ENCODE assay signal across 16 cellular contexts in the genomic region with DNA sequence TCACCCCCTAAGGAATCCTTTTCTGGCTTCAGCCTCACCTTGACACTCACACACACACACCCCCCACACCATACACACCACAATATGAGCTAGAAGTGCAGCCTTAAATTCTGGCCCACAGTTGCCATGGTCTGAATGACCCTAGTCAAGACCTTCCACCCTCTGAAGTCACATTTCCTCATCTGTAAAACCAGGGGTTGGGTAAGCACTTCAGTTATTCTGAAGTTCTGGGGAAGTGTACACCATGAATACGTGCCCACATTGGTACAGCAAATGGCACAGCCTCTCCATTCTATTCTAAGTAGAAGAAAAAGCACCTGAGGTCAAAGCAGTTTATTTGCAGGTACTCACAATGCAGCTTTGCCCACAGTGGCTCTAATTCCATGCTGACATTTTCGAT.
"Had no signal": no experiment of that assay in that cellular context is flagged by ENCODE, and none has a peak within 500 bp of the region (broad histone marks: within the 10 kb centered on the region; RNA-seq: fewer than 3 reads in every experiment).

No MANE protein-coding gene starts in this region.

- H3K36me3 ChIP-seq: neural progenitor cell, tibial artery, vagina had no signal

- H3K4me1 Mint-ChIP-seq: activated naive CD4-positive, alpha-beta T cell treated with anti-CD3 and anti-CD28 coated beads, Interleukin-2, amount 50 U/mL, for 24 hours; neural progenitor cell had no signal

- H3K4me3 ChIP-seq: neural progenitor cell, tibial artery, vagina had no signal

- H3K4me3 Mint-ChIP-seq: activated CD8-positive, alpha-beta T cell treated with anti-CD3 and anti-CD28 coated beads, Interleukin-2, amount 10 ng/mL, durations not matched to agents 7 days and 5 days; activated naive CD4-positive, alpha-beta T cell treated with anti-CD3 and anti-CD28 coated beads, Interleukin-2, amount 50 U/mL, for 24 hours; neural progenitor cell; stimulated activated memory B cell treated with anti-CD40 and anti-IgM and Interleukin-4, amounts not matched to agents 10 μg/mL and 1 μg/mL and 100 μg/mL, for 72 hours; T-helper 1 cell treated with Interleukin-12 subunit alpha and Interleukin-12 subunit beta and Interleukin-4 antibody, amounts not matched to agents 30 μg/mL and 1 μg/mL, for 36 hours; WTC11 had no signal

- H2AFZ ChIP-seq: neural progenitor cell, parathyroid adenoma had no signal

- H3K4me2 ChIP-seq: neural progenitor cell had no signal

- H3K4me1 ChIP-seq: neural progenitor cell, parathyroid adenoma had no signal

- H3K27me3 Mint-ChIP-seq: activated naive CD4-positive, alpha-beta T cell treated with anti-CD3 and anti-CD28 coated beads, Interleukin-2, amount 50 U/mL, for 24 hours; stimulated activated memory B cell treated with anti-CD40 and anti-IgM and Interleukin-4, amounts not matched to agents 10 μg/mL and 1 μg/mL and 100 μg/mL, for 72 hours had no signal

- ATAC-seq: activated CD8-positive, alpha-beta T cell treated with anti-CD3 and anti-CD28 coated beads, Interleukin-2, amount 10 ng/mL, durations not matched to agents 7 days and 5 days; left colon; stimulated activated memory B cell treated with anti-CD40 and anti-IgM and Interleukin-4, amounts not matched to agents 10 μg/mL and 1 μg/mL and 100 μg/mL, for 72 hours; WTC11 had no signal

- H3K9me3 Mint-ChIP-seq: activated naive CD4-positive, alpha-beta T cell treated with anti-CD3 and anti-CD28 coated beads, Interleukin-2, amount 50 U/mL, for 24 hours; stimulated activated memory B cell treated with anti-CD40 and anti-IgM and Interleukin-4, amounts not matched to agents 10 μg/mL and 1 μg/mL and 100 μg/mL, for 72 hours; T-helper 1 cell treated with Interleukin-12 subunit alpha and Interleukin-12 subunit beta and Interleukin-4 antibody, amounts not matched to agents 30 μg/mL and 1 μg/mL, for 36 hours; WTC11 had no signal

- DNase-seq: activated CD4-positive, alpha-beta T cell treated with anti-CD3 and anti-CD28 coated beads for 4 hours; activated CD8-positive, alpha-beta memory T cell treated with anti-CD3 and anti-CD28 coated beads, Interleukin-2, amount 50 U/mL, for 4 hours; activated CD8-positive, alpha-beta T cell treated with anti-CD3 and anti-CD28 coated beads, Interleukin-2, amount 10 ng/mL, durations not matched to agents 7 days and 5 days; activated effector memory CD4-positive, alpha-beta T cell treated with anti-CD3 and anti-CD28 coated beads, Interleukin-2, amount 50 U/mL, for 16 hours; activated T-cell treated with anti-CD3 and anti-CD28 coated beads, Interleukin-2, amount 50 U/mL, for 48 hours; caudate nucleus; left colon; stimulated activated CD4-positive, alpha-beta T cell treated with anti-CD3 and anti-CD28 coated beads, Interleukin-2, amount 100 ng/mL, for 48 hours; tibial artery had no signal

- H3K27ac ChIP-seq: neural progenitor cell, parathyroid adenoma, tibial artery, vagina had no signal

- H3K9ac ChIP-seq: neural progenitor cell, parathyroid adenoma had no signal

- H3K9me3 ChIP-seq: tibial artery, vagina had no signal

- H3K36me3 Mint-ChIP-seq: activated naive CD4-positive, alpha-beta T cell treated with anti-CD3 and anti-CD28 coated beads, Interleukin-2, amount 50 U/mL, for 24 hours; neural progenitor cell; stimulated activated memory B cell treated with anti-CD40 and anti-IgM and Interleukin-4, amounts not matched to agents 10 μg/mL and 1 μg/mL and 100 μg/mL, for 72 hours; WTC11 had no signal

- H3K27me3 ChIP-seq: neural progenitor cell, tibial artery, vagina had no signal

- H3K27ac Mint-ChIP-seq: activated CD8-positive, alpha-beta T cell treated with anti-CD3 and anti-CD28 coated beads, Interleukin-2, amount 10 ng/mL, durations not matched to agents 7 days and 5 days; activated naive CD4-positive, alpha-beta T cell treated with anti-CD3 and anti-CD28 coated beads, Interleukin-2, amount 50 U/mL, for 24 hours; neural progenitor cell; stimulated activated memory B cell treated with anti-CD40 and anti-IgM and Interleukin-4, amounts not matched to agents 10 μg/mL and 1 μg/mL and 100 μg/mL, for 72 hours; T-helper 1 cell treated with Interleukin-12 subunit alpha and Interleukin-12 subunit beta and Interleukin-4 antibody, amounts not matched to agents 30 μg/mL and 1 μg/mL, for 36 hours; WTC11 had no signal
